In genomic region chr6:15464211-15464725, GRCh38 we compare ENCODE assay signal across 8 cellular contexts.
A peak's percentile ranks its signal among the peaks of the same experiment; 100 is the strongest.
DNase-seq lines count a peak whose midpoint lies in the region.

No MANE protein-coding gene starts in this region.

- DNase-seq in SIG-M5 treated with dmso at 0.1 percent for 504 hours (lab: John Stamatoyannopoulos, UW; ENCODE audit: unreplicated experiment) (peak; percentile 34), SIG-M5 (lab: John Stamatoyannopoulos, UW) (no peak), RPMI7951 (ENCODE audit: low read depth) (peak; percentile 24), iPS-NIHi7 (ENCODE audit: extremely low spot score) (peak; percentile 57), SHP77 (lab: John Stamatoyannopoulos, UW) (no peak), DMS79 treated with DMSO at 0.1 percent for 48 hours (lab: John Stamatoyannopoulos, UW) (no peak)
- DNase-seq in activated effector memory CD4-positive, alpha-beta T cell treated with Interleukin-2 at 50 U/mL for 16 hours, result peak; percentile 33
- peak; percentile 29 to 35 for DNase-seq in stimulated activated CD8-positive, alpha-beta memory T cell treated with anti-CD3 and anti-CD28 coated beads, Interleukin-2, amount 100 ng/mL, for 48 hours (ENCODE audit: low read depth in 2 of 2)

Comparison
In these comparisons a context has a peak if more than half of its experiments do, and no peak if none do; other contexts are left out.
1. DNase-seq: peak in SIG-M5 treated with dmso at 0.1 percent for 504 hours (single experiment), RPMI7951 (single experiment), activated effector memory CD4-positive, alpha-beta T cell treated with Interleukin-2 at 50 U/mL for 16 hours (single experiment), iPS-NIHi7 (single experiment) and stimulated activated CD8-positive, alpha-beta memory T cell treated with anti-CD3 and anti-CD28 coated beads, Interleukin-2, amount 100 ng/mL, for 48 hours (2 of 2); none in SIG-M5 (single experiment), SHP77 (0 of 2) and DMS79 treated with DMSO at 0.1 percent for 48 hours (single experiment).